Comparison of ENCODE assay signal across 1 cellular context in the genomic region with DNA sequence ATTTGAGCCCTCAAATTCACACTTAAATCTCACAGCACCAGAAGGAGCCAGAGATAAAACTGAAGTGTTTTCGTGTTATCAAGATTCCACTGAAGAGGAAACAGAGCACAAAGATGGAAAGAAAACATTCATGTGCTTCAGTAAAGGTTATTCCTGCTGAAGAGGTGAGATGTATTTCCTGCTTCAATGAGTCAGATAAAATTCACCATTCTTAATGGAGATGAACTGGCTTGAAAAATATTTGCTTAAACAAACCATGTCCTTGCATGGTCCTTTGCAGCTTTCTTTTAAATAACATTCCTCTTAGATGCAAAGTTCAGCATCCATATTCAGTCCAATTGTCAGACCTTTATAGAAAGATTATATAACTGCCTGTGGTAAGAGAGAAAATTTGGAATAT.
TF ChIP-seq lines count a peak whose summit lies in the region.

No MANE protein-coding gene starts in this region.

TF ChIP-seq in H1, 55 proteins besides CTCF, POLR2A, EP300 and RAD21:
- no peak for TF ChIP-seq RXRA (IDR thresholded peaks at IDR 0.05; ENCODE audit: insufficient read depth, low read depth, low read length)
- TF ChIP-seq SAP30 (IDR thresholded peaks at IDR 0.05; ENCODE audit: insufficient read depth, insufficient replicate concordance, low read length) = no peak
- TF ChIP-seq RBBP5 (IDR thresholded peaks at IDR 0.05; ENCODE audit: borderline replicate concordance, low read depth, low read length) = no peak
TF ChIP-seq in H1: peak in this region for 0.
